Comparison of ENCODE assay signal across 15 cellular contexts in genomic region chr5:65072836-65073620, GRCh38.
A peak's percentile ranks its signal among the peaks of the same experiment; 100 is the strongest.
DNase-seq lines count a peak whose midpoint lies in the region; ATAC-seq and TF ChIP-seq lines count a peak whose summit lies in the region.
"Had no signal": no experiment of that assay in that cellular context is flagged by ENCODE, and none has a peak within 500 bp of the region (broad histone marks: within the 10 kb centered on the region; RNA-seq: fewer than 3 reads in every experiment).

No MANE protein-coding gene starts in this region.

- H3K18ac ChIP-seq in mesenchymal stem cell (ENCODE audit: low read depth in 1 of 2, low read length in 2 of 2), result peak overlapping the region in 1 of 2 experiments; percentile 43

- WGBS in mesenchymal stem cell, result 37% methylated on average over 9 of the region's 16 CpGs

- DNase-seq in DND-41, result no peak
- DNase-seq in Karpas-422, result no peak
- DNase-seq in RPMI7951 (ENCODE audit: low read depth), result peak; percentile 28
- DNase-seq in mesenchymal stem cell, result peak; percentile 75
- no peak for DNase-seq in NCI-H1436 treated with DMSO at 0.1 percent for 48 hours (lab: John Stamatoyannopoulos, UW)
- DNase-seq in KBM-7, result no peak
- DNase-seq in HCEC 1CT, result no peak
- DNase-seq: activated CD8-positive, alpha-beta T cell treated with anti-CD3 and anti-CD28 coated beads, Interleukin-2, amount 10 ng/mL, durations not matched to agents 7 days and 5 days; activated naive CD4-positive, alpha-beta T cell treated with Interleukin-2 at 50 U/mL for 16 hours; CD8-positive, alpha-beta memory T cell; naive thymus-derived CD4-positive, alpha-beta T cell; NCI-H2029; retina; T1000 had no signal

- no peaks in the 10 kb centered on the region for H3K9me3 ChIP-seq in DND-41 (ENCODE audit: insufficient read depth, low read length, severe bottlenecking)
- H3K9me3 ChIP-seq in Karpas-422 (ENCODE audit: low read length), result no peaks in the 10 kb centered on the region
- H3K9me3 ChIP-seq in mesenchymal stem cell (ENCODE audit: control insufficient read depth, low read length), result no peaks in the 10 kb centered on the region

- H3K4me2 ChIP-seq in DND-41 (ENCODE audit: insufficient read depth, low read length) (no peak overlapping the region), Karpas-422 (ENCODE audit: low read depth, low read length, poor library complexity, severe bottlenecking) (no peak overlapping the region), mesenchymal stem cell (ENCODE audit: low read length, poor library complexity, severe bottlenecking) (no peak overlapping the region)

- TF ChIP-seq CTCF in DND-41 (IDR thresholded peaks at IDR 0.05; ENCODE audit: borderline replicate concordance, extremely low read depth, low read length, poor library complexity, severe bottlenecking), result no peak

- no peak overlapping the region for H4K91ac ChIP-seq in mesenchymal stem cell (ENCODE audit: low read length)

- H3K27ac ChIP-seq in DND-41 (ENCODE audit: low read length) (no peak overlapping the region), Karpas-422 (ENCODE audit: low read length) (no peak overlapping the region), mesenchymal stem cell (ENCODE audit: low read length, poor library complexity, severe bottlenecking) (no peak overlapping the region)

- H2BK5ac ChIP-seq in mesenchymal stem cell (ENCODE audit: low read depth, low read length, poor library complexity, severe bottlenecking), result no peak overlapping the region

- no peak overlapping the region for H3K23ac ChIP-seq in mesenchymal stem cell (ENCODE audit: low read length in 2 of 2)

- H3K79me1 ChIP-seq in mesenchymal stem cell (replicated peaks; ENCODE audit: low read length, poor library complexity, severe bottlenecking), result no peaks in the 10 kb centered on the region

- H3K36me3 ChIP-seq in DND-41 (ENCODE audit: insufficient read depth, low read length), result no peaks in the 10 kb centered on the region
- no peaks in the 10 kb centered on the region for H3K36me3 ChIP-seq in Karpas-422 (ENCODE audit: insufficient read depth, low read length)
- no peaks in the 10 kb centered on the region for H3K36me3 ChIP-seq in mesenchymal stem cell (ENCODE audit: control insufficient read depth in 1 of 2, insufficient read depth in 2 of 2, low read depth in 1 of 2, low read length in 2 of 2)

- no peak overlapping the region for H2AK5ac ChIP-seq in mesenchymal stem cell (ENCODE audit: low read length, severe bottlenecking)

- H3K79me2 ChIP-seq in DND-41 (ENCODE audit: insufficient read depth, low read length) (no peaks in the 10 kb centered on the region), Karpas-422 (ENCODE audit: low read length) (no peaks in the 10 kb centered on the region)

- H3K9me2 ChIP-seq in Karpas-422 (replicated peaks; ENCODE audit: insufficient read depth, low read length), result no peaks in the 10 kb centered on the region

- H3K4me3 ChIP-seq in DND-41 (ENCODE audit: low read depth in 1 of 2, low read length in 2 of 2) (no peak overlapping the region), Karpas-422 (ENCODE audit: low read length) (no peak overlapping the region), mesenchymal stem cell (ENCODE audit: insufficient read depth in 1 of 2, low read depth in 1 of 2, low read length in 2 of 2) (no peak overlapping the region)

- H3K14ac ChIP-seq in mesenchymal stem cell (ENCODE audit: low read length in 2 of 2), result no peak overlapping the region

- H2BK12ac ChIP-seq in mesenchymal stem cell (ENCODE audit: low read length in 2 of 2), result no peak overlapping the region

- H3K27me3 ChIP-seq in DND-41 (ENCODE audit: insufficient read depth, low read length, poor library complexity) (no peaks in the 10 kb centered on the region), Karpas-422 (ENCODE audit: low read length) (no peaks in the 10 kb centered on the region), mesenchymal stem cell (ENCODE audit: control insufficient read depth in 1 of 2, insufficient read depth in 1 of 2, low read length in 2 of 2) (no peaks in the 10 kb centered on the region)

- no peaks in the 10 kb centered on the region for H4K20me1 ChIP-seq in DND-41 (ENCODE audit: insufficient read depth, low read length)
- H4K20me1 ChIP-seq in Karpas-422 (ENCODE audit: insufficient read depth, low read depth, low read length), result no peaks in the 10 kb centered on the region

- H3K4me1 ChIP-seq in DND-41 (ENCODE audit: insufficient read depth, low read length) (no peaks in the 10 kb centered on the region), Karpas-422 (ENCODE audit: low read length) (peaks cover 17% of the 10 kb centered on the region), mesenchymal stem cell (ENCODE audit: control insufficient read depth, insufficient read depth, low read depth, low read length) (no peaks in the 10 kb centered on the region)

- H2AFZ ChIP-seq in DND-41 (ENCODE audit: low read depth, low read length) (no peak overlapping the region), Karpas-422 (ENCODE audit: low read length) (0 out of 2 replicates have a peak overlapping the region, but pooled peaks have one; percentile 19), mesenchymal stem cell (ENCODE audit: low read depth, low read length) (no peak overlapping the region)

- no peak overlapping the region for H2BK15ac ChIP-seq in mesenchymal stem cell (ENCODE audit: low read depth, poor library complexity, severe bottlenecking)

- H4K8ac ChIP-seq in mesenchymal stem cell (ENCODE audit: low read length), result no peak overlapping the region

- no peak overlapping the region for H2BK120ac ChIP-seq in mesenchymal stem cell (ENCODE audit: low read depth, low read length)

- no peak overlapping the region for H3K4ac ChIP-seq in mesenchymal stem cell (ENCODE audit: low read depth in 1 of 2, low read length in 2 of 2)

- H3K9ac ChIP-seq in DND-41 (ENCODE audit: low read depth, low read length), result no peak overlapping the region
- no peak overlapping the region for H3K9ac ChIP-seq in Karpas-422 (ENCODE audit: low read length)
- no peak overlapping the region for H3K9ac ChIP-seq in mesenchymal stem cell (ENCODE audit: low read length)

- peak; percentile 56 for ATAC-seq in DND-41 (ENCODE audit: insufficient read depth, low read depth)
- ATAC-seq in GM18870 (IDR thresholded peaks at IDR 0.05; ENCODE audit: unreplicated experiment), result no peak
- ATAC-seq: activated CD8-positive, alpha-beta T cell treated with anti-CD3 and anti-CD28 coated beads, Interleukin-2, amount 10 ng/mL, durations not matched to agents 7 days and 5 days; naive thymus-derived CD4-positive, alpha-beta T cell had no signal

- in situ Hi-C loops in KBM-7 (cut with MboI; ENCODE audit: low pct_unique_long_range_greater_than_20kb, low sequenced_read_pairs), result no loop called here

Comparison
In these comparisons a context has a peak if more than half of its experiments do, and no peak if none do; other contexts are left out.
1. DNase-seq: peak in RPMI7951 (single experiment) and mesenchymal stem cell (single experiment); none in DND-41 (single experiment), Karpas-422 (single experiment), NCI-H1436 treated with DMSO at 0.1 percent for 48 hours (single experiment), KBM-7 (single experiment) and HCEC 1CT (single experiment).